1 cellular context compared by ENCODE assay signal in genomic region chr5:178832618-178833201, GRCh38.
TF ChIP-seq lines count a peak whose summit lies in the region.

No MANE protein-coding gene starts in this region.

TF ChIP-seq in WTC11, 78 proteins besides CTCF, POLR2A, EP300 and RAD21 (continued from another document):
- TF ChIP-seq ZSCAN18 (CRISPR knock-in tag; IDR thresholded peaks at IDR 0.05) (no peak), MXD4 (CRISPR knock-in tag; IDR thresholded peaks at IDR 0.05; ENCODE audit: borderline replicate concordance) (no peak), ATF1 (CRISPR knock-in tag; IDR thresholded peaks at IDR 0.05) (no peak), ZNF512 (CRISPR knock-in tag; IDR thresholded peaks at IDR 0.05; ENCODE audit: borderline replicate concordance) (no peak), ZNF121 (CRISPR knock-in tag; IDR thresholded peaks at IDR 0.05) (no peak), ETV6 (CRISPR knock-in tag; IDR thresholded peaks at IDR 0.05) (no peak), GRHL2 (CRISPR knock-in tag; IDR thresholded peaks at IDR 0.05; ENCODE audit: insufficient replicate concordance, severe bottlenecking) (no peak), SOX15 (CRISPR knock-in tag; IDR thresholded peaks at IDR 0.05) (no peak), TCF7 (CRISPR knock-in tag; IDR thresholded peaks at IDR 0.05; ENCODE audit: low read depth) (no peak), GABPB1 (CRISPR knock-in tag; IDR thresholded peaks at IDR 0.05) (no peak), TEAD4 (CRISPR knock-in tag; IDR thresholded peaks at IDR 0.05) (no peak), STAT6 (CRISPR knock-in tag; conservative IDR thresholded peaks at IDR 0.05; ENCODE audit: low read depth) (no peak), CBFB (CRISPR knock-in tag; IDR thresholded peaks at IDR 0.05; ENCODE audit: low read depth) (no peak), PRDM15 (CRISPR knock-in tag; IDR thresholded peaks at IDR 0.05) (no peak), FOXK1 (CRISPR knock-in tag; IDR thresholded peaks at IDR 0.05) (no peak), IRF2 (CRISPR knock-in tag; IDR thresholded peaks at IDR 0.05; ENCODE audit: borderline replicate concordance, low read depth) (no peak), HMGXB4 (CRISPR knock-in tag; IDR thresholded peaks at IDR 0.05) (no peak), ATF6 (CRISPR knock-in tag; IDR thresholded peaks at IDR 0.05) (no peak), ZNF232 (CRISPR knock-in tag; IDR thresholded peaks at IDR 0.05) (no peak), GTF2I (CRISPR knock-in tag; conservative IDR thresholded peaks at IDR 0.05) (no peak), ZNF532 (CRISPR knock-in tag; IDR thresholded peaks at IDR 0.05; ENCODE audit: borderline replicate concordance) (no peak), ZBTB21 (CRISPR knock-in tag; IDR thresholded peaks at IDR 0.05; ENCODE audit: borderline replicate concordance) (no peak), ZNF138 (CRISPR knock-in tag; conservative IDR thresholded peaks at IDR 0.05) (peak; percentile 44; the same call in 1 of the 2 replicates), NFATC4 (CRISPR knock-in tag; IDR thresholded peaks at IDR 0.05) (no peak), FOXJ3 (CRISPR knock-in tag; IDR thresholded peaks at IDR 0.05; ENCODE audit: borderline replicate concordance) (no peak), TEAD1 (CRISPR knock-in tag; IDR thresholded peaks at IDR 0.05) (no peak), HMGA2 (CRISPR knock-in tag; IDR thresholded peaks at IDR 0.05) (no peak), USF2 (CRISPR knock-in tag; IDR thresholded peaks at IDR 0.05) (peak; percentile 36; the same call in 1 of the 2 replicates), KAT7 (CRISPR knock-in tag; IDR thresholded peaks at IDR 0.05; ENCODE audit: borderline replicate concordance) (no peak), SMAD3 (CRISPR knock-in tag; IDR thresholded peaks at IDR 0.05; ENCODE audit: borderline replicate concordance) (no peak), FOXP4 (CRISPR knock-in tag; IDR thresholded peaks at IDR 0.05) (no peak), NR3C1 (CRISPR knock-in tag; conservative IDR thresholded peaks at IDR 0.05; ENCODE audit: low read depth) (0 out of 2 replicates have a peak, but pooled peaks have one; percentile 18)
